11 cellular contexts compared by ENCODE assay signal in the genomic region with DNA sequence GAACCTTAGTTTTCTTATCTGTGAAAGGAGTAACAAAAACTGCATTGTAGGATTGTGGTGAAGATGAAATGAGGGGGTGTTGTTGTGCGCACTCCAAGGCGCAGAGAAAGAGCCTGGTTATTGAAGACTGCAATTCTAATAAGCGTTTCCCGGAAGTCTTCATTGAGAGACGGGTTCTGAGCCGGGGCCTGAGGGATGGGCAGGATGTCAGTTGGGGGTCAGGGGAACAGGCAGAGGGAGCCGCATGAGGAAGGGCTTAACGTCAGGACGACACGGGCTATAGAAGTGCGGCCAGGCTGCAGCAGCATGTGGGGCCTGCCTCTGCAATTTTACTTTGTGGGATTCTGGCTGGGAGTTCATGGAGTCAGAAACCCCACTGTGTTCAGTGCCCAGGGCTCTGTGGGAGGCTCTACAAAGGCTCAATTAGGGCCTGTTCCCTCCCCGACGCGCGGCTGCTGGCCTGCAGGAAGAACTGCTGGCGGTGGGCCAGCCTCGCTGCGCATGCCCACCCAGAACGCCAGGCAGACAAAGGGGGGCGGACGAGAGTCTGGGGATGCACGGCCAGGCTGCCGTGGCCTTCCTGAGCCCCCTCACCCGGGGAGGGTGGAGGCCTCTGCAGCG. TPM values are rescaled to one million over a fixed set of nuclear protein-coding genes. Genes with fewer than 3 reads are reported as not detected.
A peak's percentile ranks its signal among the peaks of the same experiment; 100 is the strongest.
DNase-seq lines count a peak whose midpoint lies in the region; ATAC-seq and TF ChIP-seq lines count a peak whose summit lies in the region.
"Had no signal": no experiment of that assay in that cellular context is flagged by ENCODE, and none has a peak within 500 bp of the region (broad histone marks: within the 10 kb centered on the region; RNA-seq: fewer than 3 reads in every experiment).

No MANE protein-coding gene starts in this region.

- DNase-seq in Right ventricle myocardium inferior (ENCODE audit: missing footprints) (peak; percentile 80), right atrium auricular region (ENCODE audit: low spot score) (no peak), cerebellum (ENCODE audit: low spot score) (peak; percentile 72), left lobe of liver (ENCODE audit: low spot score) (no peak), uterus (peak; percentile 56 to 69), vagina (ENCODE audit: extremely low spot score in 2 of 2) (no peak)
- DNase-seq: cortex of kidney, PC-9 had no signal

- no peak overlapping the region for H3K4me3 ChIP-seq in right atrium auricular region
- no peak overlapping the region for H3K4me3 ChIP-seq in uterus
- no peak overlapping the region for H3K4me3 ChIP-seq in vagina
- H3K4me3 ChIP-seq: PC-9, thyroid gland had no signal

- intact Hi-C loops in Right ventricle myocardium inferior (cut with DNase I), result no loop called here
- intact Hi-C loops in uterus (cut with DNase I; ENCODE audit: low total_unique reads), result no loop called here
- intact Hi-C loops in vagina (cut with DNase I), result no loop called here

- H3K9me3 ChIP-seq in right atrium auricular region (no peaks in the 10 kb centered on the region), uterus (no peaks in the 10 kb centered on the region), vagina (no peaks in the 10 kb centered on the region)
- H3K9me3 ChIP-seq: thyroid gland had no signal

- H3K36me3 ChIP-seq in right atrium auricular region (peaks cover 11% of the 10 kb centered on the region), uterus (no peaks in the 10 kb centered on the region), vagina (peaks cover 0 to 11% of the 10 kb centered on the region in 2 donors)

- TF ChIP-seq CTCF in right atrium auricular region (IDR thresholded peaks at IDR 0.05), result no peak
- no peak for TF ChIP-seq CTCF in uterus (IDR thresholded peaks at IDR 0.05)
- TF ChIP-seq CTCF in vagina (IDR thresholded peaks at IDR 0.05), result no peak

- peak overlapping the region in 1 of 2 donors; percentile 22 for H3K27ac ChIP-seq in right atrium auricular region
- no peak overlapping the region for H3K27ac ChIP-seq in uterus
- H3K27ac ChIP-seq in vagina, result no peak overlapping the region
- H3K27ac ChIP-seq: PC-9, thyroid gland had no signal

- TF ChIP-seq POLR2A in uterus (IDR thresholded peaks at IDR 0.05) (no peak), vagina (IDR thresholded peaks at IDR 0.05) (no peak)

- peaks cover 0 to 20% of the 10 kb centered on the region in 2 donors for H3K4me1 ChIP-seq in right atrium auricular region
- H3K4me1 ChIP-seq in uterus, result peaks cover 0 to 5% of the 10 kb centered on the region in 2 donors
- H3K4me1 ChIP-seq in vagina, result no peaks in the 10 kb centered on the region

- no peaks in the 10 kb centered on the region for H3K27me3 ChIP-seq in right atrium auricular region
- H3K27me3 ChIP-seq in uterus, result no peaks in the 10 kb centered on the region
- H3K27me3 ChIP-seq in vagina, result no peaks in the 10 kb centered on the region
- H3K27me3 ChIP-seq: thyroid gland had no signal

- peak; percentile 62 for ATAC-seq in Right ventricle myocardium inferior
- peak; percentile 42 for ATAC-seq in left lobe of liver
- no peak for ATAC-seq in HG02885 (IDR thresholded peaks at IDR 0.05; ENCODE audit: poor library complexity, unreplicated experiment)
- ATAC-seq in HG03521 (IDR thresholded peaks at IDR 0.05; ENCODE audit: unreplicated experiment), result no peak

RNA-seq across cellular contexts. Expression of a gene that starts 20.7 kb away (rescaled TPM):
- total RNA-seq in Right ventricle myocardium inferior (2.3 TPM), right atrium auricular region (1 to 10 TPM; 2.4 to 6.8 TPM), cerebellum (5.7 TPM), left lobe of liver (1.4 TPM), uterus (1 to 10 TPM in 2 of 4 donors, under 1 TPM in 2; 0.26 to 9.4 (median 1.4) TPM), vagina (8.8 TPM)

Comparison
In these comparisons a context has a peak if more than half of its experiments do, and no peak if none do; other contexts are left out.
1. DNase-seq: peak in Right ventricle myocardium inferior (single experiment), cerebellum (single experiment) and uterus (2 of 2); none in right atrium auricular region (single experiment), left lobe of liver (single experiment) and vagina (0 of 2).
2. ATAC-seq: peak in Right ventricle myocardium inferior (single experiment) and left lobe of liver (single experiment); none in HG02885 (single experiment) and HG03521 (single experiment).